In genomic region chr7:43591551-43592180, GRCh38 we compare ENCODE assay signal across 8 cellular contexts. TPM values are rescaled to one million over a fixed set of nuclear protein-coding genes. Genes with fewer than 3 reads are reported as not detected.
DNase-seq lines count a peak whose midpoint lies in the region; ATAC-seq and TF ChIP-seq lines count a peak whose summit lies in the region.

No MANE protein-coding gene starts in this region.

- no peak for TF ChIP-seq POLR2A in prostate gland (IDR thresholded peaks at IDR 0.05)

- intact Hi-C loops in prostate gland (cut with DNase I): no loop called here

- H3K36me3 Mint-ChIP-seq in nephron progenitor cell (ENCODE audit: low read depth): no peaks in the 10 kb centered on the region

- DNase-seq in adipocyte (ENCODE audit: low read depth): peak; percentile 31
- no peak for DNase-seq in nephron progenitor cell
- DNase-seq in prostate gland (ENCODE audit: low spot score): no peak
- DNase-seq in NCI-H1694 (lab: John Stamatoyannopoulos, UW): no peak
- DNase-seq in 8988T: no peak

- H3K4me1 Mint-ChIP-seq in nephron progenitor cell: peaks cover 6% of the 10 kb centered on the region

- H3K4me3 Mint-ChIP-seq in nephron progenitor cell: no peak overlapping the region

- peaks cover 8% of the 10 kb centered on the region for H3K36me3 ChIP-seq in adipocyte (ENCODE audit: control insufficient read depth, insufficient read depth, low read length, severe bottlenecking)
- no peaks in the 10 kb centered on the region for H3K36me3 ChIP-seq in prostate gland

- H3K27ac ChIP-seq in prostate gland: no peak overlapping the region

- H3K4me3 ChIP-seq in adipocyte (ENCODE audit: low read length) (no peak overlapping the region), prostate gland (no peak overlapping the region)

- TF ChIP-seq CTCF in nephron progenitor cell (IDR thresholded peaks at IDR 0.05) (no peak), prostate gland (IDR thresholded peaks at IDR 0.05) (no peak)

- H3K9ac ChIP-seq in adipocyte (ENCODE audit: low read length): no peak overlapping the region

- peaks cover 27% of the 10 kb centered on the region for H3K4me1 ChIP-seq in adipocyte (ENCODE audit: control insufficient read depth, insufficient read depth, low read length)
- H3K4me1 ChIP-seq in prostate gland (replicated peaks): peaks cover 6% of the 10 kb centered on the region

- H3K9me3 ChIP-seq in adipocyte (ENCODE audit: control insufficient read depth, low read length): no peaks in the 10 kb centered on the region
- H3K9me3 ChIP-seq in prostate gland: no peaks in the 10 kb centered on the region

- peak overlapping the region; percentile 43 for H3K27ac Mint-ChIP-seq in nephron progenitor cell

- no peaks in the 10 kb centered on the region for H3K27me3 ChIP-seq in adipocyte (replicated peaks; ENCODE audit: control insufficient read depth, insufficient read depth, low read length)
- no peaks in the 10 kb centered on the region for H3K27me3 ChIP-seq in prostate gland (replicated peaks; ENCODE audit: insufficient read depth)

- no peaks in the 10 kb centered on the region for H3K9me3 Mint-ChIP-seq in nephron progenitor cell

- no peaks in the 10 kb centered on the region for H3K27me3 Mint-ChIP-seq in nephron progenitor cell (ENCODE audit: low read depth, poor library complexity)

- ATAC-seq in GM18867 (IDR thresholded peaks at IDR 0.05; ENCODE audit: unreplicated experiment): peak; percentile 23
- ATAC-seq in HG03378 (IDR thresholded peaks at IDR 0.05; ENCODE audit: unreplicated experiment): peak; percentile 27
- no peak for ATAC-seq in HG03045 (IDR thresholded peaks at IDR 0.05; ENCODE audit: unreplicated experiment)

- 49% methylated on average over 4 of the region's 4 CpGs for WGBS in prostate gland

RNA-seq across cellular contexts. Expression of gene STK17A, which starts 8.8 kb away (rescaled TPM):
- total RNA-seq in prostate gland: 1 to 10 TPM; 6.8 to 8.2 TPM
